8 cellular contexts compared by ENCODE assay signal in genomic region chr18:8654482-8655451, GRCh38. TPM values are rescaled to one million over a fixed set of nuclear protein-coding genes. Genes with fewer than 3 reads are reported as not detected.
A peak's percentile ranks its signal among the peaks of the same experiment; 100 is the strongest.
DNase-seq lines count a peak whose midpoint lies in the region; ATAC-seq and TF ChIP-seq lines count a peak whose summit lies in the region.

No MANE protein-coding gene starts in this region.

- H2AK9ac ChIP-seq in IMR-90 (replicated peaks; ENCODE audit: low read depth, low read length, poor library complexity), result peak overlapping the region; percentile 66

- no peak overlapping the region for H3K4me3 Mint-ChIP-seq in Caco-2 (ENCODE audit: unreplicated experiment)

- intact Hi-C loops in Caco-2 (cut with micrococcal nuclease; ENCODE audit: unreplicated experiment), result loop anchor here (1.0 to 5.0 kb wide), 2 partner anchors 48 to 334 kb away; no protein-coding TSS in a partner anchor
- intact Hi-C loops in IMR-90 (cut with micrococcal nuclease), result loop anchor here (1.0 to 10.0 kb wide), 4 partner anchors 150 to 493 kb away; no protein-coding TSS in a partner anchor
- intact Hi-C loops in testis (cut with DNase I; ENCODE audit: low total_unique reads), result no loop called here

- peak overlapping the region; percentile 65; the same call in 1 of the 2 replicates for H4K91ac ChIP-seq in IMR-90 (ENCODE audit: insufficient read depth, low read depth, low read length)

- H3K4me3 ChIP-seq in Caco-2 (ENCODE audit: low read depth, low read length) (no peak overlapping the region), IMR-90 (ENCODE audit: insufficient read depth, low read depth, low read length) (no peak overlapping the region), SU-DHL-6 (ENCODE audit: insufficient read depth, low read length, poor library complexity, severe bottlenecking) (no peak overlapping the region), testis (no peak overlapping the region)

- H2BK15ac ChIP-seq in IMR-90 (ENCODE audit: low read depth, low read length), result peak overlapping the region; percentile 80; the same call in 1 of the 3 replicates

- POLR2A ChIA-PET in Caco-2 (lab: Charles Lee), result no interaction called here
- POLR2A ChIA-PET in IMR-90 (lab: Charles Lee; ENCODE audit: unreplicated experiment), result no interaction called here

- H3K4me1 ChIP-seq in Caco-2 (no peaks in the 10 kb centered on the region), IMR-90 (ENCODE audit: control insufficient read depth, insufficient read depth, low read length) (peaks cover 2% of the 10 kb centered on the region), foreskin keratinocyte (no peaks in the 10 kb centered on the region), testis (peaks cover 14% of the 10 kb centered on the region)

- H2AK5ac ChIP-seq in IMR-90 (ENCODE audit: low read depth, low read length), result peak overlapping the region; percentile 79; the same call in 1 of the 2 replicates

- no TSS peak for BruUV-seq in Caco-2 (replicated peaks; lab: Mats Ljungman, UMichigan)
- no TSS peak for BruUV-seq in IMR-90 (replicated peaks; lab: Mats Ljungman, UMichigan)

- H3K9me3 ChIP-seq in Caco-2 (no peaks in the 10 kb centered on the region), IMR-90 (ENCODE audit: control insufficient read depth, insufficient read depth, low read length) (no peaks in the 10 kb centered on the region), SU-DHL-6 (ENCODE audit: insufficient read depth, low read length) (no peaks in the 10 kb centered on the region), testis (no peaks in the 10 kb centered on the region)

- H2AFZ ChIP-seq in IMR-90 (replicated peaks; ENCODE audit: low read length, poor library complexity) (peak overlapping the region; percentile 19), SU-DHL-6 (ENCODE audit: low read depth, low read length, severe bottlenecking) (no peak overlapping the region)

- H3K27ac ChIP-seq in IMR-90 (ENCODE audit: insufficient read depth, low read length), result no peak overlapping the region
- H3K27ac ChIP-seq in SU-DHL-6 (ENCODE audit: low read depth, low read length), result no peak overlapping the region
- no peak overlapping the region for H3K27ac ChIP-seq in foreskin keratinocyte
- no peak overlapping the region for H3K27ac ChIP-seq in testis

- no peaks in the 10 kb centered on the region for H3K36me3 Mint-ChIP-seq in Caco-2 (ENCODE audit: insufficient read depth, unreplicated experiment)

- H3K79me1 ChIP-seq in IMR-90 (ENCODE audit: low read depth in 1 of 2, low read length in 2 of 2), result no peaks in the 10 kb centered on the region

- H4K5ac ChIP-seq in IMR-90 (ENCODE audit: low read depth, low read length), result no peak overlapping the region

- no peaks in the 10 kb centered on the region for H3K79me2 ChIP-seq in SU-DHL-6 (ENCODE audit: insufficient read depth, low read length)

- TF ChIP-seq POLR2A in IMR-90 (IDR thresholded peaks at IDR 0.05; ENCODE audit: low read depth, low read length) (no peak), testis (IDR thresholded peaks at IDR 0.05) (no peak)

- H2BK20ac ChIP-seq in IMR-90 (ENCODE audit: low read depth, low read length), result peak overlapping the region; percentile 87

- H3K36me3 ChIP-seq in Caco-2 (ENCODE audit: control insufficient read depth, insufficient read depth, low read length), result no peaks in the 10 kb centered on the region
- no peaks in the 10 kb centered on the region for H3K36me3 ChIP-seq in IMR-90 (ENCODE audit: control insufficient read depth, insufficient read depth, low read length)
- no peaks in the 10 kb centered on the region for H3K36me3 ChIP-seq in SU-DHL-6 (ENCODE audit: low read length)
- no peaks in the 10 kb centered on the region for H3K36me3 ChIP-seq in testis (ENCODE audit: low read depth, missing control alignments)

- 80% methylated on average over 1 of the region's 7 CpGs; no CpG with 5 or more reads in 1 of the 2 experiments for WGBS in IMR-90 (ENCODE audit: extremely low coverage in 2 of 2, insufficient read length in 1 of 2), 2 experiments
- WGBS in testis, 2 donors, result 42 to 56% methylated on average over 7 of the region's 7 CpGs

- no peak overlapping the region for H2BK5ac ChIP-seq in IMR-90 (ENCODE audit: low read depth, low read length, poor library complexity, severe bottlenecking)

- H3K4me2 ChIP-seq in IMR-90 (ENCODE audit: low read depth, low read length) (no peak overlapping the region), SU-DHL-6 (ENCODE audit: low read depth, low read length, poor library complexity, severe bottlenecking) (no peak overlapping the region)

- H4K8ac ChIP-seq in IMR-90 (ENCODE audit: low read depth in 2 of 2, low read length in 2 of 2), result peak overlapping the region in 1 of 2 experiments; percentile 68; a peak in 2 of 4 replicates

- peaks cover 2% of the 10 kb centered on the region; the same call in 1 of the 2 replicates for H3K9me1 ChIP-seq in IMR-90 (ENCODE audit: insufficient read depth, low read length)

- TF ChIP-seq CTCF in Caco-2 (IDR thresholded peaks at IDR 0.05; ENCODE audit: insufficient read depth in 1 of 2, low read depth in 1 of 2, low read length in 1 of 2, severe bottlenecking in 1 of 2, unreplicated experiment in 1 of 2) (peak; percentile 48 to 74), IMR-90 (conservative IDR thresholded peaks at IDR 0.05; ENCODE audit: low read depth, low read length) (peak; percentile 88), SU-DHL-6 (IDR thresholded peaks at IDR 0.05; ENCODE audit: insufficient read depth, low read length, poor library complexity, severe bottlenecking) (peak; percentile 46), foreskin keratinocyte (conservative IDR thresholded peaks at IDR 0.05) (peak; percentile 92), testis (IDR thresholded peaks at IDR 0.05) (peak; percentile 67 to 89 (median 68))

- ATAC-seq in IMR-90 (ENCODE audit: low read depth) (peak; percentile 82), foreskin keratinocyte (no peak), HG03521 (IDR thresholded peaks at IDR 0.05; ENCODE audit: unreplicated experiment) (no peak)

- H3K4ac ChIP-seq in IMR-90 (ENCODE audit: low read depth, low read length), result peak overlapping the region; percentile 86

- no peaks in the 10 kb centered on the region for H3F3A ChIP-seq in SU-DHL-6 (ENCODE audit: insufficient read depth)

- no peaks in the 10 kb centered on the region for H3K9me3 Mint-ChIP-seq in Caco-2 (ENCODE audit: unreplicated experiment)

- peak; percentile 77 for TF ChIP-seq RAD21 in IMR-90 (IDR thresholded peaks at IDR 0.05; ENCODE audit: low read length)

- CTCF ChIA-PET in Caco-2 (lab: Charles Lee) (interaction anchor here (1.7 kb wide), 1 partner anchor 333 kb away, joined by 13 read pairs; no protein-coding TSS in a partner anchor), IMR-90 (lab: Yijun Ruan, JAX) (interaction anchor here (0.6 to 5.1 kb wide), 4 partner anchors 42 to 337 kb away, joined by 3 to 19 read pairs (median 3); no protein-coding TSS in a partner anchor)

- H3K27me3 Mint-ChIP-seq in Caco-2 (ENCODE audit: insufficient read depth, unreplicated experiment), result no peaks in the 10 kb centered on the region

- H3K27ac Mint-ChIP-seq in Caco-2 (ENCODE audit: unreplicated experiment), result no peak overlapping the region

- H3K14ac ChIP-seq in IMR-90 (replicated peaks; ENCODE audit: low read depth, low read length), result no peak overlapping the region

- H4K20me1 ChIP-seq in IMR-90 (ENCODE audit: insufficient read depth, low read length) (no peaks in the 10 kb centered on the region), SU-DHL-6 (ENCODE audit: low read depth, low read length) (peaks cover 3% of the 10 kb centered on the region; the same call in 1 of the 2 replicates)

- peaks cover 7% of the 10 kb centered on the region for H3K4me1 Mint-ChIP-seq in Caco-2 (ENCODE audit: low read depth, unreplicated experiment)

- no peak overlapping the region for H3K23ac ChIP-seq in IMR-90 (ENCODE audit: low read depth, low read length)

- H3K27me3 ChIP-seq in Caco-2 (replicated peaks; ENCODE audit: control insufficient read depth, insufficient read depth, low read length) (no peaks in the 10 kb centered on the region), IMR-90 (ENCODE audit: control insufficient read depth, insufficient read depth, low read length) (no peaks in the 10 kb centered on the region; the same call in 1 of the 2 replicates), SU-DHL-6 (ENCODE audit: low read length) (no peaks in the 10 kb centered on the region), foreskin keratinocyte (no peaks in the 10 kb centered on the region), testis (no peaks in the 10 kb centered on the region)

- no peak overlapping the region for H3K9ac ChIP-seq in IMR-90 (ENCODE audit: low read depth, low read length)
- H3K9ac ChIP-seq in SU-DHL-6 (ENCODE audit: low read length), result no peak overlapping the region

- peak overlapping the region; percentile 60 for H2BK120ac ChIP-seq in IMR-90 (ENCODE audit: low read depth, low read length)

- 0 out of 2 replicates have a peak overlapping the region, but pooled peaks have one; percentile 0 for H3K18ac ChIP-seq in IMR-90 (ENCODE audit: low read depth, low read length)

- no peaks in the 10 kb centered on the region for H3K9me2 ChIP-seq in SU-DHL-6 (replicated peaks; ENCODE audit: insufficient read depth, low read length)

- H3K56ac ChIP-seq in IMR-90 (ENCODE audit: extremely low read depth, insufficient read depth, low read length), result no peak overlapping the region

- dilution Hi-C loops in IMR-90 (cut with HindIII; ENCODE audit: low sequenced_read_pairs, unreplicated experiment), result no loop called here

- in situ Hi-C loops in IMR-90 (cut with MboI; ENCODE audit: low sequenced_read_pairs), result loop anchor here (5.0 kb wide), 1 partner anchor 333 kb away; no protein-coding TSS in a partner anchor

- DNase-seq in Caco-2 (no peak), IMR-90 (peak; percentile 34), foreskin keratinocyte (peak in 1 of 2 donors; percentile 18), testis (no peak), GOT3 (lab: John Stamatoyannopoulos, UW) (no peak)
- no peak for DNase-seq in activated CD4-positive, alpha-beta T cell treated with anti-CD3 and anti-CD28 coated beads for 48 hours

RNA-seq across cellular contexts. Expression of gene RAB12, which starts 45.5 kb away (rescaled TPM):
- 37.8 and 42.8 TPM in 2 replicates for total RNA-seq in Caco-2 (2022)
- 14.9 and 35.3 TPM in 2 replicates for total RNA-seq in IMR-90 (2012; rRNA removed)
- 13.2 and 19.2 TPM in 2 replicates for polyA plus RNA-seq in IMR-90 (2012; rRNA removed)
- 2.6 and 2.7 TPM in 2 replicates for polyA plus RNA-seq in IMR-90 (2012; cell fraction: cytosol; rRNA removed)
- polyA plus RNA-seq in IMR-90 (2012; cell fraction: nucleus; rRNA removed; ENCODE audit: low replicate concordance), result 2.0 and 20.1 TPM in 2 replicates
- total RNA-seq in foreskin keratinocyte, result 43.5 and 45.4 TPM in 2 replicates
- polyA plus RNA-seq in foreskin keratinocyte, result 21.0 and 27.2 TPM in 2 replicates
- total RNA-seq in testis, result 10 to 100 TPM; 39.8 to 52.0 TPM
- 28.0 TPM for polyA plus RNA-seq in testis (ENCODE audit: insufficient read depth, low read depth, low replicate concordance)

RNA-seq across cellular contexts. Expression of gene MTCL1, which starts 50.6 kb away (rescaled TPM):
- 26.4 and 28.3 TPM in 2 replicates for total RNA-seq in Caco-2 (2022)
- total RNA-seq in IMR-90 (2012; rRNA removed), result 29.0 and 38.6 TPM in 2 replicates
- 44.7 and 45.3 TPM in 2 replicates for polyA plus RNA-seq in IMR-90 (2012; rRNA removed)
- 26.0 and 32.1 TPM in 2 replicates for polyA plus RNA-seq in IMR-90 (2012; cell fraction: cytosol; rRNA removed)
- 165 and 175 TPM in 2 replicates for polyA plus RNA-seq in IMR-90 (2012; cell fraction: nucleus; rRNA removed; ENCODE audit: low replicate concordance)
- total RNA-seq in foreskin keratinocyte, result 24.4 and 28.8 TPM in 2 replicates
- 6.9 and 8.4 TPM in 2 replicates for polyA plus RNA-seq in foreskin keratinocyte
- 100 to 1,000 TPM in 1 of 2 donors, 10 to 100 TPM in 1; 95.8 to 139 TPM for total RNA-seq in testis
- polyA plus RNA-seq in testis (ENCODE audit: insufficient read depth, low read depth, low replicate concordance), result 27.5 TPM
